Comparison of ENCODE assay signal across 9 cellular contexts in genomic region chr19:55080121-55080914, GRCh38. TPM values are rescaled to one million over a fixed set of nuclear protein-coding genes. Genes with fewer than 3 reads are reported as not detected.
A peak's percentile ranks its signal among the peaks of the same experiment; 100 is the strongest.
DNase-seq lines count a peak whose midpoint lies in the region; ATAC-seq, FAIRE-seq and TF ChIP-seq lines count a peak whose summit lies in the region.
"Had no signal": no experiment of that assay in that cellular context is flagged by ENCODE, and none has a peak within 500 bp of the region (broad histone marks: within the 10 kb centered on the region; RNA-seq: fewer than 3 reads in every experiment).

No MANE protein-coding gene starts in this region.

- H3F3A ChIP-seq in PC-3 (ENCODE audit: low read length, unreplicated experiment): no peaks in the 10 kb centered on the region

- BruUV-seq in PC-3 (replicated peaks; lab: Mats Ljungman, UMichigan): no TSS peak

- no peak overlapping the region; the same call in 1 of the 2 replicates for H3K9ac ChIP-seq in HUES64 (ENCODE audit: low read depth, low read length)
- H3K9ac ChIP-seq in PC-3 (ENCODE audit: low read length): no peak overlapping the region

- peaks cover 11% of the 10 kb centered on the region; the same call in 1 of the 2 replicates for H3K79me2 ChIP-seq in PC-3 (ENCODE audit: low read length)

- H3K4me1 ChIP-seq in HUES64 (ENCODE audit: insufficient read depth, low read length): peaks cover under 1% of the 10 kb centered on the region; the same call in 1 of the 2 replicates
- H3K4me1 ChIP-seq in PC-3 (ENCODE audit: insufficient read depth, low read length): peaks cover 13% of the 10 kb centered on the region

- H3K27me3 ChIP-seq in HUES64 (ENCODE audit: insufficient read depth, low read length): peaks cover 65% of the 10 kb centered on the region
- H3K27me3 ChIP-seq in PC-3 (ENCODE audit: low read length): no peaks in the 10 kb centered on the region

- H3K4me3 ChIP-seq in HUES64 (ENCODE audit: low read length) (peak overlapping the region; percentile 73), PC-3 (ENCODE audit: low read length) (no peak overlapping the region)

- TF ChIP-seq CTCF in PC-3 (conservative IDR thresholded peaks at IDR 0.05; ENCODE audit: low read depth, low read length): no peak

- no peaks in the 10 kb centered on the region for H4K20me1 ChIP-seq in PC-3 (ENCODE audit: low read length)

- peak; percentile 75 for DNase-seq in Caki2 (ENCODE audit: low read depth)
- no peak for DNase-seq in PC-3
- DNase-seq in activated T-helper 9 cell treated with anti-CD3 and anti-CD28 coated beads, Interleukin-2, amount 50 U/mL, for 16 hours (ENCODE audit: low read depth): peak; percentile 31
- peak; percentile 35 to 71 for DNase-seq in frontal cortex (ENCODE audit: low spot score in 2 of 2)
- DNase-seq in posterior vena cava (ENCODE audit: low spot score): peak; percentile 92
- DNase-seq in SKM-1 treated with dmso at 0.1 percent for 144 hours (lab: John Stamatoyannopoulos, UW; ENCODE audit: unreplicated experiment): no peak

- no peaks in the 10 kb centered on the region for H3K9me2 ChIP-seq in PC-3 (replicated peaks; ENCODE audit: low read length)

- H3K9me3 ChIP-seq in HUES64 (ENCODE audit: insufficient read depth, low read depth, low read length) (no peaks in the 10 kb centered on the region), PC-3 (ENCODE audit: low read length) (no peaks in the 10 kb centered on the region)

- FAIRE-seq in frontal cortex (lab: Jason Lieb, UNC): no peak

- peak overlapping the region; percentile 64; the same call in 1 of the 2 replicates for H3K27ac ChIP-seq in HUES64 (ENCODE audit: low read depth, low read length)
- no peak overlapping the region for H3K27ac ChIP-seq in PC-3 (ENCODE audit: low read length)

- WGBS in HUES64: 6% methylated on average over 55 of the region's 55 CpGs

- CTCF ChIA-PET in PC-3 (lab: Charles Lee): interaction anchor here (0.5 kb wide), 1 partner anchor 424 kb away, joined by 4 read pairs; no protein-coding TSS in a partner anchor

- H3K36me3 ChIP-seq in HUES64 (ENCODE audit: insufficient read depth, low read length): no peaks in the 10 kb centered on the region
- H3K36me3 ChIP-seq in PC-3 (ENCODE audit: low read depth, low read length): peaks cover 6% of the 10 kb centered on the region

- intact Hi-C loops in PC-3 (cut with micrococcal nuclease): no loop called here
- intact Hi-C loops in posterior vena cava (cut with DNase I): no loop called here

- ATAC-seq in PC-3 (peak; percentile 21; the same call in 1 of the 2 replicates), GM21529 (IDR thresholded peaks at IDR 0.05; ENCODE audit: unreplicated experiment) (no peak)

- no peak overlapping the region for H2AFZ ChIP-seq in PC-3 (ENCODE audit: low read length)

- H3K4me2 ChIP-seq in PC-3 (ENCODE audit: low read length): no peak overlapping the region

- in situ Hi-C loops in Caki2 (cut with HindIII; ENCODE audit: low pct_unique_long_range_greater_than_20kb, low sequenced_read_pairs): no loop called here

- POLR2A ChIA-PET in PC-3 (lab: Charles Lee; ENCODE audit: unreplicated experiment): no interaction called here

RNA-seq across cellular contexts. Expression of gene EPS8L1, which starts 4.6 kb away (rescaled TPM):
- 21.5 and 24.1 TPM in 2 replicates for total RNA-seq in Caki2 (2014; rRNA removed; shearing (Covaris generic); ENCODE audit: low replicate concordance)
- 10.8 TPM for polyA plus RNA-seq in HUES64 (2013, experiment 1 of 2)
- polyA plus RNA-seq in HUES64 (2013, experiment 2 of 2): 17.1 TPM
- 75.3 and 75.8 TPM in 2 replicates for total RNA-seq in PC-3 (2014; rRNA removed)
- 2.9 TPM for total RNA-seq in frontal cortex
- 1 to 10 TPM in 1 of 2 donors, under 1 TPM in 1; 0.38 to 2.1 TPM for total RNA-seq in posterior vena cava

RNA-seq across cellular contexts. Expression of gene RDH13, which starts 17.4 kb away (rescaled TPM):
- total RNA-seq in Caki2 (2014; rRNA removed; shearing (Covaris generic); ENCODE audit: low replicate concordance): 58.2 and 62.1 TPM in 2 replicates
- polyA plus RNA-seq in HUES64 (2013, experiment 1 of 2): 7.5 TPM
- 6.0 TPM for polyA plus RNA-seq in HUES64 (2013, experiment 2 of 2)
- total RNA-seq in PC-3 (2014; rRNA removed) (80.4 and 85.7 TPM in 2 replicates), frontal cortex (14.3 TPM), posterior vena cava (1 to 10 TPM; 7.8 to 8.1 TPM)

RNA-seq across cellular contexts. Expression of gene PPP1R12C, which starts 37.1 kb away (rescaled TPM):
- 40.3 and 63.4 TPM in 2 replicates for total RNA-seq in Caki2 (2014; rRNA removed; shearing (Covaris generic); ENCODE audit: low replicate concordance)
- polyA plus RNA-seq in HUES64 (2013, experiment 1 of 2): 43.7 TPM
- 34.3 TPM for polyA plus RNA-seq in HUES64 (2013, experiment 2 of 2)
- total RNA-seq in PC-3 (2014; rRNA removed) (136 and 180 TPM in 2 replicates), frontal cortex (16.7 TPM), posterior vena cava (100 to 1,000 TPM; 207 to 252 TPM)

RNA-seq across cellular contexts. Expression of gene GP6, which starts 42.3 kb away (rescaled TPM):
- not detected in 2 replicates for total RNA-seq in Caki2 (2014; rRNA removed; shearing (Covaris generic); ENCODE audit: low replicate concordance)
- polyA plus RNA-seq in HUES64 (2013, experiment 1 of 2): 0.10 TPM
- polyA plus RNA-seq in HUES64 (2013, experiment 2 of 2): not detected
- total RNA-seq in PC-3 (2014; rRNA removed): 0.58 TPM in 1 of 2 replicates, not detected in the other
- total RNA-seq in frontal cortex: under 0.01 TPM
- under 1 TPM in 1 of 2 donors, not detected in 1; 0.19 TPM for total RNA-seq in posterior vena cava
- total RNA-seq: urinary bladder had no signal

Comparison
In these comparisons a context has a peak if more than half of its experiments do, and no peak if none do; other contexts are left out.
1. DNase-seq: peak in Caki2 (single experiment), activated T-helper 9 cell treated with anti-CD3 and anti-CD28 coated beads, Interleukin-2, amount 50 U/mL, for 16 hours (single experiment), frontal cortex (2 of 2) and posterior vena cava (single experiment); none in PC-3 (single experiment) and SKM-1 treated with dmso at 0.1 percent for 144 hours (single experiment).